35 cellular contexts compared by ENCODE assay signal in genomic region chr20:23198815-23199214, GRCh38.
"Had no signal": no experiment of that assay in that cellular context is flagged by ENCODE, and none has a peak within 500 bp of the region (broad histone marks: within the 10 kb centered on the region; RNA-seq: fewer than 3 reads in every experiment).

No MANE protein-coding gene starts in this region.

- H3K9me3 ChIP-seq: MG63 had no signal

- DNase-seq: Karpas-422, Kasumi-1, MG63, MM.1S, MV-4-11, NCI-H1048, NCI-H1092, NCI-H1092 treated with DMSO at 0.1 percent for 48 hours, NCI-H1105, NCI-H1105 treated with DMSO at 0.1 percent for 48 hours, NCI-H1417, NCI-H1417 treated with DMSO at 0.1 percent for 48 hours, NCI-H1436, NCI-H1436 treated with DMSO at 0.1 percent for 48 hours, NCI-H146, NCI-H1694, NCI-H1694 treated with DMSO at 0.1 percent for 48 hours, NCI-H187, NCI-H187 treated with DMSO at 0.1 percent for 48 hours, NCI-H1930, NCI-H2029, NCI-H2029 treated with DMSO at 0.1 percent for 48 hours, NCI-H2081, NCI-H2081 treated with DMSO at 0.1 percent for 48 hours, NCI-H2107, NCI-H2171, NCI-H2171 treated with DMSO at 0.1 percent for 48 hours, NCI-H2227 treated with DMSO at 0.1 percent for 48 hours, NCI-H226, NCI-H345, NCI-H446, NCI-H446 treated with DMSO at 0.1 percent for 48 hours, NCI-H510A, NCI-H510A treated with DMSO at 0.1 percent for 48 hours, NCI-H524 had no signal

- H3K4me3 ChIP-seq: MG63 had no signal

- H3K27me3 ChIP-seq: MG63 had no signal

- H3K36me3 ChIP-seq: MG63 had no signal
